28 cellular contexts compared by ENCODE assay signal in genomic region chr4:6442555-6442954, GRCh38. TPM values are rescaled to one million over a fixed set of nuclear protein-coding genes. Genes with fewer than 3 reads are reported as not detected.
"Had no signal": no experiment of that assay in that cellular context is flagged by ENCODE, and none has a peak within 500 bp of the region (broad histone marks: within the 10 kb centered on the region; RNA-seq: fewer than 3 reads in every experiment).

No MANE protein-coding gene starts in this region.

- H3K4me3 ChIP-seq: body of pancreas, cardiac muscle cell, coronary artery, dorsolateral prefrontal cortex had no signal

- H3K27me3 Mint-ChIP-seq: activated CD4-positive, alpha-beta T cell treated with anti-CD3 and anti-CD28 coated beads, Interleukin-2, amount 10 ng/mL, durations not matched to agents 24 days and 14 days; activated naive CD4-positive, alpha-beta T cell treated with anti-CD3 and anti-CD28 coated beads, Interleukin-2, amount 50 U/mL, for 24 hours had no signal

- H3K27ac Mint-ChIP-seq: activated CD4-positive, alpha-beta memory T cell treated with anti-CD3 and anti-CD28 coated beads for 36 hours; activated CD4-positive, alpha-beta T cell treated with anti-CD3 and anti-CD28 coated beads for 36 hours; activated CD4-positive, alpha-beta T cell treated with anti-CD3 and anti-CD28 coated beads, Interleukin-2, amount 10 ng/mL, durations not matched to agents 24 days and 14 days; activated CD8-positive, alpha-beta memory T cell treated with anti-CD3 and anti-CD28 coated beads, Interleukin-2, amount 10 ng/mL, durations not matched to agents 7 days and 5 days; activated CD8-positive, alpha-beta T cell treated with anti-CD3 and anti-CD28 coated beads, Interleukin-2, amount 10 ng/mL, durations not matched to agents 7 days and 5 days; activated naive CD4-positive, alpha-beta T cell treated with anti-CD3 and anti-CD28 coated beads for 36 hours; activated naive CD4-positive, alpha-beta T cell treated with anti-CD3 and anti-CD28 coated beads, Interleukin-2, amount 50 U/mL, for 24 hours; activated T-cell treated with anti-CD3 and anti-CD28 coated beads, Interleukin-2, amount 50 U/mL, for 72 hours; dendritic cell treated with granulocyte-macrophage colony-stimulating factor and Interleukin-4, amounts not matched to agents 40 ng/mL and 50 ng/mL, for 4 days; endodermal cell had no signal

- H3K36me3 Mint-ChIP-seq: activated CD4-positive, alpha-beta memory T cell treated with anti-CD3 and anti-CD28 coated beads for 36 hours; activated CD8-positive, alpha-beta memory T cell treated with anti-CD3 and anti-CD28 coated beads, Interleukin-2, amount 10 ng/mL, durations not matched to agents 7 days and 5 days; activated naive CD4-positive, alpha-beta T cell treated with anti-CD3 and anti-CD28 coated beads, Interleukin-2, amount 50 U/mL, for 24 hours had no signal

- H3K4me1 Mint-ChIP-seq: activated CD4-positive, alpha-beta T cell treated with anti-CD3 and anti-CD28 coated beads for 36 hours; activated CD4-positive, alpha-beta T cell treated with anti-CD3 and anti-CD28 coated beads, Interleukin-2, amount 10 ng/mL, durations not matched to agents 24 days and 14 days; activated naive CD4-positive, alpha-beta T cell treated with anti-CD3 and anti-CD28 coated beads, Interleukin-2, amount 50 U/mL, for 24 hours; central memory CD8-positive, alpha-beta T cell had no signal

- H3K27ac ChIP-seq: body of pancreas, cardiac muscle cell, coronary artery had no signal

- DNase-seq: activated CD4-positive, alpha-beta memory T cell treated with anti-CD3 and anti-CD28 coated beads for 36 hours; activated CD4-positive, alpha-beta T cell treated with anti-CD3 and anti-CD28 coated beads for 36 hours; activated CD4-positive, alpha-beta T cell treated with anti-CD3 and anti-CD28 coated beads, Interleukin-2, amount 10 ng/mL, durations not matched to agents 24 days and 14 days; activated CD4-positive, CD25-positive, alpha-beta regulatory T cell; activated CD4-positive, CD25-positive, alpha-beta regulatory T cell treated with anti-CD3 and anti-CD28 coated beads, Interleukin-2, amount 50 U/mL, for 72 hours; activated CD8-positive, alpha-beta memory T cell treated with anti-CD3 and anti-CD28 coated beads, Interleukin-2, amount 10 ng/mL, durations not matched to agents 7 days and 5 days; activated CD8-positive, alpha-beta memory T cell treated with anti-CD3 and anti-CD28 coated beads, Interleukin-2, amount 50 U/mL, for 4 hours; activated CD8-positive, alpha-beta T cell treated with anti-CD3 and anti-CD28 coated beads, Interleukin-2, amount 10 ng/mL, durations not matched to agents 7 days and 5 days; activated naive CD4-positive, alpha-beta T cell treated with anti-CD3 and anti-CD28 coated beads for 36 hours; activated T-cell treated with anti-CD3 and anti-CD28 coated beads, Interleukin-2, amount 50 U/mL, for 1 hour; activated T-cell treated with anti-CD3 and anti-CD28 coated beads, Interleukin-2, amount 50 U/mL, for 72 hours; amniotic stem cell; body of pancreas; effector memory CD4-positive, alpha-beta T cell; endodermal cell; foreskin fibroblast; head of caudate nucleus; T-helper 2 cell had no signal

- H3K9me3 ChIP-seq: body of pancreas had no signal

- H3K4me1 ChIP-seq: body of pancreas had no signal

- H3K36me3 ChIP-seq: cardiac muscle cell had no signal

- FAIRE-seq: frontal cortex had no signal

- ATAC-seq: activated CD4-positive, alpha-beta T cell treated with anti-CD3 and anti-CD28 coated beads for 36 hours; activated CD8-positive, alpha-beta memory T cell treated with anti-CD3 and anti-CD28 coated beads, Interleukin-2, amount 10 ng/mL, durations not matched to agents 7 days and 5 days; activated CD8-positive, alpha-beta T cell treated with anti-CD3 and anti-CD28 coated beads, Interleukin-2, amount 10 ng/mL, durations not matched to agents 7 days and 5 days; activated T-cell treated with anti-CD3 and anti-CD28 coated beads, Interleukin-2, amount 50 U/mL, for 72 hours; body of pancreas had no signal

- H3K27me3 ChIP-seq: body of pancreas, cardiac muscle cell, dorsolateral prefrontal cortex had no signal

- H3K9me3 Mint-ChIP-seq: activated CD4-positive, alpha-beta memory T cell treated with anti-CD3 and anti-CD28 coated beads for 36 hours; activated CD4-positive, alpha-beta T cell treated with anti-CD3 and anti-CD28 coated beads, Interleukin-2, amount 10 ng/mL, durations not matched to agents 24 days and 14 days; activated naive CD4-positive, alpha-beta T cell treated with anti-CD3 and anti-CD28 coated beads for 36 hours; activated naive CD4-positive, alpha-beta T cell treated with anti-CD3 and anti-CD28 coated beads, Interleukin-2, amount 50 U/mL, for 24 hours; activated T-cell treated with anti-CD3 and anti-CD28 coated beads, Interleukin-2, amount 50 U/mL, for 72 hours; central memory CD8-positive, alpha-beta T cell; dendritic cell treated with granulocyte-macrophage colony-stimulating factor and Interleukin-4, amounts not matched to agents 40 ng/mL and 50 ng/mL, for 4 days; endodermal cell had no signal

- H3K4me3 Mint-ChIP-seq: activated CD4-positive, alpha-beta memory T cell treated with anti-CD3 and anti-CD28 coated beads for 36 hours; activated CD4-positive, alpha-beta T cell treated with anti-CD3 and anti-CD28 coated beads for 36 hours; activated CD4-positive, alpha-beta T cell treated with anti-CD3 and anti-CD28 coated beads, Interleukin-2, amount 10 ng/mL, durations not matched to agents 24 days and 14 days; activated CD8-positive, alpha-beta memory T cell treated with anti-CD3 and anti-CD28 coated beads, Interleukin-2, amount 10 ng/mL, durations not matched to agents 7 days and 5 days; activated CD8-positive, alpha-beta T cell treated with anti-CD3 and anti-CD28 coated beads, Interleukin-2, amount 10 ng/mL, durations not matched to agents 7 days and 5 days; activated naive CD4-positive, alpha-beta T cell treated with anti-CD3 and anti-CD28 coated beads for 36 hours; activated naive CD4-positive, alpha-beta T cell treated with anti-CD3 and anti-CD28 coated beads, Interleukin-2, amount 50 U/mL, for 24 hours; activated T-cell treated with anti-CD3 and anti-CD28 coated beads, Interleukin-2, amount 50 U/mL, for 72 hours; central memory CD8-positive, alpha-beta T cell; dendritic cell treated with granulocyte-macrophage colony-stimulating factor and Interleukin-4, amounts not matched to agents 40 ng/mL and 50 ng/mL, for 4 days; endodermal cell had no signal

RNA-seq across cellular contexts. Expression of gene PPP2R2C, which starts 29.9 kb away (rescaled TPM):
- total RNA-seq: activated CD4-positive, alpha-beta memory T cell treated with anti-CD3 and anti-CD28 coated beads for 36 hours; activated CD4-positive, alpha-beta T cell treated with anti-CD3 and anti-CD28 coated beads, Interleukin-2, amount 10 ng/mL, durations not matched to agents 24 days and 14 days; activated CD8-positive, alpha-beta memory T cell treated with anti-CD3 and anti-CD28 coated beads for 36 hours; activated CD8-positive, alpha-beta memory T cell treated with anti-CD3 and anti-CD28 coated beads, Interleukin-2, amount 10 ng/mL, durations not matched to agents 7 days and 5 days; activated CD8-positive, alpha-beta T cell treated with anti-CD3 and anti-CD28 coated beads, Interleukin-2, amount 10 ng/mL, durations not matched to agents 7 days and 5 days; activated naive CD4-positive, alpha-beta T cell treated with anti-CD3 and anti-CD28 coated beads for 36 hours; activated T-cell treated with anti-CD3 and anti-CD28 coated beads, Interleukin-2, amount 50 U/mL, for 72 hours; cardiac muscle cell; epithelial cell of proximal tubule; T-helper 1 cell treated with Interleukin-12 subunit alpha and Interleukin-12 subunit beta and Interleukin-4 antibody, amounts not matched to agents 30 ng/mL and 1 ng/mL, for 36 hours had no signal
- polyA plus RNA-seq: cardiac muscle cell had no signal
